1 cellular context compared by ENCODE assay signal in genomic region chr3:124759666-124760401, GRCh38.
TF ChIP-seq lines count a peak whose summit lies in the region.

No MANE protein-coding gene starts in this region.

TF ChIP-seq in HepG2, 621 proteins besides CTCF, POLR2A, EP300 and RAD21:
- TF ChIP-seq MXI1 (IDR thresholded peaks at IDR 0.05; ENCODE audit: borderline replicate concordance, low read depth, low read length), result no peak
- TF ChIP-seq, protein P1, sequence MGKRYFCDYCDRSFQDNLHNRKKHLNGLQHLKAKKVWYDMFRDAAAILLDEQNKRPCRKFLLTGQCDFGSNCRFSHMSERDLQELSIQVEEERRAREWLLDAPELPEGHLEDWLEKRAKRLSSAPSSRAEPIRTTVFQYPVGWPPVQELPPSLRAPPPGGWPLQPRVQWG (CRISPR knock-in tag; IDR thresholded peaks at IDR 0.05; ENCODE audit: borderline replicate concordance, low read depth), result no peak
- TF ChIP-seq AGO2 (optimal IDR thresholded peaks at IDR 0.05; ENCODE audit: low read depth, low read length), result peak; percentile 68
- no peak for TF ChIP-seq ZNF704 (CRISPR knock-in tag; IDR thresholded peaks at IDR 0.05; ENCODE audit: borderline replicate concordance)
